In the genomic region with DNA sequence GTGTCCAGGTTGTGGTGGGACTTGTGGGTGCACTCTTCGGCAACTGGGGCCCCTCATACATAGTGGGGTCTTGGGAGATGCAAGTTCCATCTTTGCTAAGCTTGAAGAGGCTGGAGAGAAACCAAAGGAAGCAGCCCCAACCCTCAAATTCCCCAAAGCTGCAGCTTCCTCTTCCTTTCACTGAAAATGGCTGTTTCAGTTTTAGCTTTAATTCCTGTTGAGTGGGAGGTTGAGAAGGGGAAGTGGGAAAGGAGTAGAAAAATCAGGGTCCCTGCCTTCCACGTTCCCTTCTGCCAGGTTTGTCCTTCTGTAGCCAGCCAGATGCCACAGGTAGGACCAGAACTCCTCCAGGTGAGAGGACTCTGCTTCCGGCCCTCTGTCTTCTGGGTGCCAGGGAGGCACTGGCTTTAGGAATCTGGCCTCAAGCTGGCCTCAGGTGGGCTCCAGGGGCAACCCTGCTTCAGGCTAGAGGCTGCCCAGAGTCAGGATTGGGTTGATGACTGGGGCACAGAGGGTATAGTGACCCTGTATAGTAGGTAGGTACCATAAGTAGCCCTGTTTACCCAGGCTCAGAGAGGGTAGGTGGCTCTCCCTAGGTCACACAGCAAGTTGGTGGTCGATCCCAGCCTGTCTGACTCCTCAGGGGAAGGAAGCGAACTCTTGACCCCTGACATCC, we compare ENCODE assay signal across 8 cellular contexts. TPM values are rescaled to one million over a fixed set of nuclear protein-coding genes. Genes with fewer than 3 reads are reported as not detected.
DNase-seq lines count a peak whose midpoint lies in the region; ATAC-seq and TF ChIP-seq lines count a peak whose summit lies in the region.
"Had no signal": no experiment of that assay in that cellular context is flagged by ENCODE, and none has a peak within 500 bp of the region (broad histone marks: within the 10 kb centered on the region; RNA-seq: fewer than 3 reads in every experiment).

No MANE protein-coding gene starts in this region.

- H4K20me1 ChIP-seq in GM23248 (ENCODE audit: insufficient read depth) = no peaks in the 10 kb centered on the region

- peak overlapping the region; percentile 72 for H3K9ac ChIP-seq in GM23248

- peak overlapping the region; percentile 86 for H2AFZ ChIP-seq in GM23248

- H3K4me2 ChIP-seq in GM23248 (ENCODE audit: unreplicated experiment) = no peak overlapping the region

- no peak for TF ChIP-seq POLR2A in stomach (IDR thresholded peaks at IDR 0.05)

- H3K27ac ChIP-seq in GM23248 (peak overlapping the region; percentile 70), stomach (peak overlapping the region in 4 of 5 donors; percentile 25 to 74 (median 65)), dorsolateral prefrontal cortex (peak overlapping the region in 28 of 59 donors; percentile 14 to 75 (median 52))

- H3K36me3 ChIP-seq in GM23248 (ENCODE audit: low read depth) (no peaks in the 10 kb centered on the region), stomach (no peaks in the 10 kb centered on the region)

- no peak for TF ChIP-seq EP300 in stomach (IDR thresholded peaks at IDR 0.05)

- no peak for ATAC-seq in HG03442 (IDR thresholded peaks at IDR 0.05; ENCODE audit: unreplicated experiment)
- no peak for ATAC-seq in HG03280 (IDR thresholded peaks at IDR 0.05; ENCODE audit: unreplicated experiment)

- DNase-seq in GM23248 = no peak
- peak; percentile 78 for DNase-seq in OCI-M1 (lab: John Stamatoyannopoulos, UW)
- DNase-seq in globus pallidus (ENCODE audit: low spot score) = peak; percentile 42
- no peak for DNase-seq in stomach
- DNase-seq in dorsolateral prefrontal cortex = no peak
- DNase-seq: NCI-H1694 had no signal

- H3K4me3 ChIP-seq in GM23248 (no peak overlapping the region), stomach (no peak overlapping the region), dorsolateral prefrontal cortex (no peak overlapping the region)

- intact Hi-C loops in stomach (cut with DNase I; ENCODE audit: low total_unique reads) (no loop called here), dorsolateral prefrontal cortex (cut with DNase I) (loop anchor here in 1 of 2 donors (2.0 to 5.0 kb wide), 2 partner anchors 104 to 566 kb away; no protein-coding TSS in a partner anchor)

- no peaks in the 10 kb centered on the region for H3K9me3 ChIP-seq in GM23248 (ENCODE audit: low read depth)
- no peaks in the 10 kb centered on the region for H3K9me3 ChIP-seq in stomach

- no peak for TF ChIP-seq CTCF in stomach (IDR thresholded peaks at IDR 0.05)
- TF ChIP-seq CTCF in dorsolateral prefrontal cortex (IDR thresholded peaks at IDR 0.05 in 54 of 56, conservative IDR thresholded peaks at IDR 0.05 in 2 of 56; ENCODE audit: low read depth in 1 of 56, partially characterized antibody in 56 of 56) = no peak

- H3K27me3 ChIP-seq in GM23248 (replicated peaks; ENCODE audit: insufficient read depth) (no peaks in the 10 kb centered on the region), stomach (no peaks in the 10 kb centered on the region), dorsolateral prefrontal cortex (peaks cover 0 to 4% (median 0%) of the 10 kb centered on the region in 45 donors)

- H3F3A ChIP-seq in GM23248 (ENCODE audit: insufficient read depth) = no peaks in the 10 kb centered on the region

- 77 to 86% methylated on average over 5 of the region's 5 CpGs for WGBS in GM23248 (ENCODE audit: low coverage in 1 of 2, low lambda C conversion rate in 2 of 2, missing lambda C conversion rate in 2 of 2), 2 experiments
- WGBS in stomach, 5 donors = 60 to 88% (median 75%) methylated on average over 3 to 5 of the region's 5 CpGs

- in situ Hi-C loops in GM23248 (cut with MboI) = loop anchor here (10.0 to 25.0 kb wide), 2 partner anchors 104 to 451 kb away; no protein-coding TSS in a partner anchor

- no peaks in the 10 kb centered on the region for H3K79me2 ChIP-seq in GM23248 (ENCODE audit: insufficient read depth)

- peaks cover 11% of the 10 kb centered on the region for H3K4me1 ChIP-seq in GM23248 (ENCODE audit: insufficient read depth)
- peaks cover 9 to 29% (median 21%) of the 10 kb centered on the region in 4 donors for H3K4me1 ChIP-seq in stomach

- no peaks in the 10 kb centered on the region for H3K9me2 ChIP-seq in GM23248 (ENCODE audit: insufficient read depth)

RNA-seq across cellular contexts. Expression of a gene that starts 16.2 kb away (rescaled TPM):
- total RNA-seq in GM23248 (2014; rRNA removed; shearing (Covaris generic)) = 0.76 TPM in 1 of 2 replicates, not detected in the other
- polyA plus RNA-seq in GM23248 (2016; fragmentation: Nextera tagmentation; extraction: Ambion mirVana) (0.99 and 1.5 TPM in 2 replicates), stomach (1 to 10 TPM; 1.2 to 2.9 (median 2.1) TPM)
- total RNA-seq in stomach (1 to 10 TPM in 1 of 5 donors, under 1 TPM in 1, not detected in 3; 0.29 to 1.3 TPM), dorsolateral prefrontal cortex (10 to 100 TPM in 4 of 120 experiments, 1 to 10 TPM in 93, under 1 TPM in 22, not detected in 1; 0.36 to 14.3 (median 1.8) TPM)

RNA-seq across cellular contexts. Expression of a gene that starts 19.7 kb away (rescaled TPM):
- total RNA-seq in GM23248 (2014; rRNA removed; shearing (Covaris generic)) = 23.5 and 24.2 TPM in 2 replicates
- polyA plus RNA-seq in GM23248 (2016; fragmentation: Nextera tagmentation; extraction: Ambion mirVana) = 15.3 and 16.5 TPM in 2 replicates
- total RNA-seq in stomach = 10 to 100 TPM; 29.9 to 66.5 (median 38.8) TPM
- polyA plus RNA-seq in stomach = 10 to 100 TPM in 2 of 3 donors, 1 to 10 TPM in 1; 5.0 to 13.1 (median 10.8) TPM
- total RNA-seq in dorsolateral prefrontal cortex = 100 to 1,000 TPM in 102 of 120 experiments, 10 to 100 TPM in 18; 74.0 to 177 (median 117) TPM

Comparison
In these comparisons a context has a peak if more than half of its experiments do, and no peak if none do; other contexts are left out.
1. DNase-seq: peak in OCI-M1 (single experiment) and globus pallidus (single experiment); none in GM23248 (single experiment), stomach (single experiment) and dorsolateral prefrontal cortex (0 of 10).